In genomic region chr6:32853541-32854375, GRCh38 we compare ENCODE assay signal across 8 cellular contexts. TPM values are rescaled to one million over a fixed set of nuclear protein-coding genes. Genes with fewer than 3 reads are reported as not detected.
DNase-seq lines count a peak whose midpoint lies in the region; ATAC-seq and TF ChIP-seq lines count a peak whose summit lies in the region.

Gene PSMB9 (plus strand): TSS chr6:32854192. CDS start chr6:32854230, 38 bp downstream.
Gene TAP1 (minus strand): TSS chr6:32853704. CDS start chr6:32853636, 68 bp downstream.

- H3K9ac ChIP-seq in HUES64 (ENCODE audit: low read depth, low read length): peak within 1 kb of the TSS; percentile 27; the same call in 1 of the 2 replicates

- peak; percentile 94 for TF ChIP-seq CTCF in Panc1 (IDR thresholded peaks at IDR 0.05)

- in situ Hi-C loops in Panc1 (cut with HindIII; ENCODE audit: low pct_unique_long_range_greater_than_20kb, low sequenced_read_pairs): no loop called here

- POLR2A ChIA-PET in Panc1 (lab: Charles Lee): interaction anchor here (0.6 to 1.3 kb wide), 3 partner anchors 9 to 23 kb away, joined by 3 to 4 read pairs (median 3); partner anchors contain the start of gene TAP2

- H3K4me1 ChIP-seq in HUES64 (ENCODE audit: insufficient read depth, low read length) (no peaks in the 10 kb centered on the region), Panc1 (ENCODE audit: control insufficient read depth, insufficient read depth, low read length) (peaks cover 9% of the 10 kb centered on the region), esophagus (ENCODE audit: control insufficient read depth in 2 of 2, insufficient read depth in 2 of 2, low read length in 1 of 2) (peaks cover 0 to 6% of the 10 kb centered on the region in 2 donors), muscle layer of duodenum (ENCODE audit: control insufficient read depth in 1 of 2, insufficient read depth in 2 of 2, low read length in 2 of 2) (peaks cover 14 to 26% of the 10 kb centered on the region in 2 donors)

- ATAC-seq in GM21447 (IDR thresholded peaks at IDR 0.05; ENCODE audit: unreplicated experiment): peak; percentile 73
- ATAC-seq in Panc1: peak; percentile 96
- ATAC-seq in activated T-cell treated with anti-CD3 and anti-CD28 coated beads, Interleukin-2, amount 50 U/mL, for 4 hours: peak; percentile 83 to 86

- H3K9me3 ChIP-seq in HUES64 (ENCODE audit: insufficient read depth, low read depth, low read length) (no peaks in the 10 kb centered on the region), Panc1 (ENCODE audit: control insufficient read depth, insufficient read depth, low read depth, low read length) (no peaks in the 10 kb centered on the region), esophagus (ENCODE audit: control insufficient read depth in 2 of 2, insufficient read depth in 1 of 2, low read depth in 1 of 2, low read length in 1 of 2) (no peaks in the 10 kb centered on the region), muscle layer of duodenum (ENCODE audit: control insufficient read depth in 1 of 2, low read length in 2 of 2) (no peaks in the 10 kb centered on the region)

- intact Hi-C loops in Panc1 (cut with micrococcal nuclease; ENCODE audit: unreplicated experiment): no loop called here

- peaks cover 67% of the 10 kb centered on the region for H3K4me1 Mint-ChIP-seq in activated T-cell treated with anti-CD3 and anti-CD28 coated beads, Interleukin-2, amount 50 U/mL, for 4 hours (ENCODE audit: low read depth)

- CTCF ChIA-PET in Panc1 (lab: Charles Lee): interaction anchor here (0.8 to 3.9 kb wide), 6 partner anchors 9 to 95 kb away, joined by 3 to 47 read pairs (median 4); partner anchors contain the start of gene TAP2

- H3K27ac ChIP-seq in HUES64 (ENCODE audit: low read depth, low read length) (no peak within 1 kb of the TSS), Panc1 (ENCODE audit: low read length) (peak within 1 kb of the TSS; percentile 92), esophagus (ENCODE audit: low read depth in 2 of 2, low read length in 1 of 2) (peak within 1 kb of the TSS; percentile 99 to 100), muscle layer of duodenum (ENCODE audit: low read length) (peak within 1 kb of the TSS; percentile 96)

- H3K36me3 ChIP-seq in HUES64 (ENCODE audit: insufficient read depth, low read length) (no peaks in the 10 kb centered on the region), Panc1 (ENCODE audit: control insufficient read depth, insufficient read depth, low read length) (peaks cover 4% of the 10 kb centered on the region; the same call in 1 of the 2 replicates), esophagus (ENCODE audit: control insufficient read depth in 2 of 2, insufficient read depth in 2 of 2, low read length in 1 of 2) (peaks cover 7 to 13% of the 10 kb centered on the region in 2 donors), muscle layer of duodenum (ENCODE audit: control insufficient read depth in 1 of 2, insufficient read depth in 2 of 2, low read length in 2 of 2) (peaks cover 31 to 33% of the 10 kb centered on the region in 2 donors)

- H3K27me3 ChIP-seq in HUES64 (ENCODE audit: insufficient read depth, low read length) (peaks cover 82% of the 10 kb centered on the region), Panc1 (ENCODE audit: control insufficient read depth, insufficient read depth, low read length) (no peaks in the 10 kb centered on the region), esophagus (ENCODE audit: control insufficient read depth in 1 of 2, insufficient read depth in 2 of 2, low read length in 2 of 2) (no peaks in the 10 kb centered on the region), muscle layer of duodenum (ENCODE audit: low read depth, low read length) (no peaks in the 10 kb centered on the region)

- H3K36me3 Mint-ChIP-seq in activated T-cell treated with anti-CD3 and anti-CD28 coated beads, Interleukin-2, amount 50 U/mL, for 4 hours (ENCODE audit: insufficient read depth): peaks cover 68% of the 10 kb centered on the region

- under 1% methylated on average over 68 of the region's 68 CpGs for WGBS in HUES64
- WGBS in esophagus, 2 donors: 1% methylated on average over 68 of the region's 68 CpGs

- H3K4me3 ChIP-seq in HUES64 (ENCODE audit: low read length) (peak within 1 kb of the TSS; percentile 80), Panc1 (ENCODE audit: low read depth in 2 of 2, low read length in 2 of 2) (peak within 1 kb of the TSS; percentile 77 to 79), esophagus (ENCODE audit: low read depth in 1 of 2, low read length in 2 of 2) (peak within 1 kb of the TSS; percentile 62 to 88), muscle layer of duodenum (ENCODE audit: low read depth in 1 of 2, low read length in 2 of 2) (peak within 1 kb of the TSS; percentile 89 to 95)

- peak; percentile 86 for DNase-seq in DMS153 treated with DMSO at 0.1 percent for 48 hours (lab: John Stamatoyannopoulos, UW; ENCODE audit: unreplicated experiment)
- DNase-seq in Panc1 (ENCODE audit: low read depth, low spot score): peak; percentile 90
- DNase-seq in activated T-cell treated with anti-CD3 and anti-CD28 coated beads, Interleukin-2, amount 50 U/mL, for 4 hours: peak; percentile 98
- peak; percentile 89 for DNase-seq in stimulated activated CD8-positive, alpha-beta memory T cell treated with anti-CD3 and anti-CD28 coated beads, Interleukin-7, amount 100 ng/mL, for 24 hours (ENCODE audit: low read depth)

- BruUV-seq in Panc1 (replicated peaks; lab: Mats Ljungman, UMichigan): no TSS peak

- no peaks in the 10 kb centered on the region for H3K27me3 Mint-ChIP-seq in activated T-cell treated with anti-CD3 and anti-CD28 coated beads, Interleukin-2, amount 50 U/mL, for 4 hours (ENCODE audit: low read depth)

- peak within 1 kb of the TSS; percentile 100 for H3K4me3 Mint-ChIP-seq in activated T-cell treated with anti-CD3 and anti-CD28 coated beads, Interleukin-2, amount 50 U/mL, for 4 hours

- H3K9me3 Mint-ChIP-seq in activated T-cell treated with anti-CD3 and anti-CD28 coated beads, Interleukin-2, amount 50 U/mL, for 4 hours: no peaks in the 10 kb centered on the region

RNA-seq across cellular contexts. Expression of gene PSMB9, which starts in this region (rescaled TPM):
- 0.50 TPM for polyA plus RNA-seq in HUES64 (2013, experiment 1 of 2)
- polyA plus RNA-seq in HUES64 (2013, experiment 2 of 2): 0.82 TPM
- total RNA-seq in Panc1 (2021; ENCODE audit: unreplicated experiment): 41.5 TPM
- polyA plus RNA-seq in Panc1 (2012; ENCODE audit: insufficient read length): 46.9 TPM
- 100 to 1,000 TPM; 208 to 241 (median 210) TPM for total RNA-seq in activated T-cell treated with anti-CD3 and anti-CD28 coated beads, Interleukin-2, amount 50 U/mL, for 4 hours
- polyA plus RNA-seq in esophagus: 10 to 100 TPM; 14.5 to 25.5 TPM

RNA-seq across cellular contexts. Expression of gene TAP1, which starts in this region (rescaled TPM):
- 5.0 TPM for polyA plus RNA-seq in HUES64 (2013, experiment 1 of 2)
- polyA plus RNA-seq in HUES64 (2013, experiment 2 of 2): 4.9 TPM
- 74.7 TPM for total RNA-seq in Panc1 (2021; ENCODE audit: unreplicated experiment)
- 70.5 TPM for polyA plus RNA-seq in Panc1 (2012; ENCODE audit: insufficient read length)
- total RNA-seq in activated T-cell treated with anti-CD3 and anti-CD28 coated beads, Interleukin-2, amount 50 U/mL, for 4 hours: 100 to 1,000 TPM; 457 to 505 (median 503) TPM
- polyA plus RNA-seq in esophagus: 10 to 100 TPM; 29.3 to 34.2 TPM
